In the genomic region with DNA sequence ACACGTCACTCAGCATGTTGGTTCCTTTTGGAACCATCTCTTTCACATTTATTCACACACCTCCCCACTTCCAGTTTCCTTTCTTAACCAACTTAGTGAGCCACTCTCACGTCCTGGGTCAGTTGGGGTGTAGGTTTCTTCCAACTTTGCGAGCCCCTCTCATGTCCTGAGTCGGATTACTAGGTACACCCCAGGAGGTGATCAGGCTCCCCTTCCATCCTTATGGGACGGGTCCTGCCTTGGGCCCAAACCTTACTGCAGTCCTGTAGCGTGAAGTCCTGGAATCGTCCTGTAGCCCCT, we compare ENCODE assay signal across 18 cellular contexts. TPM values are rescaled to one million over a fixed set of nuclear protein-coding genes. Genes with fewer than 3 reads are reported as not detected.
A peak's percentile ranks its signal among the peaks of the same experiment; 100 is the strongest.
DNase-seq lines count a peak whose midpoint lies in the region; ATAC-seq, FAIRE-seq and TF ChIP-seq lines count a peak whose summit lies in the region.
"Had no signal": no experiment of that assay in that cellular context is flagged by ENCODE, and none has a peak within 500 bp of the region (broad histone marks: within the 10 kb centered on the region; RNA-seq: fewer than 3 reads in every experiment).

No MANE protein-coding gene starts in this region.

- POLR2A ChIA-PET in OCI-LY7 (lab: Charles Lee) (no interaction called here), endothelial cell of umbilical vein (lab: Charles Lee) (no interaction called here)

- H3K36me3 ChIP-seq in BLaER1 (peaks cover 100% of the 10 kb centered on the region), OCI-LY7 (ENCODE audit: insufficient read depth, low read length) (peaks cover 76% of the 10 kb centered on the region), endothelial cell of umbilical vein (ENCODE audit: control insufficient read depth in 2 of 2, extremely low read depth in 1 of 2, insufficient read depth in 2 of 2, low read length in 2 of 2) (no peaks in the 10 kb centered on the region), sigmoid colon (no peaks in the 10 kb centered on the region)
- H3K36me3 ChIP-seq: ovary had no signal

- H3K9ac ChIP-seq in BLaER1, result no peak overlapping the region
- H3K9ac ChIP-seq in endothelial cell of umbilical vein (replicated peaks; ENCODE audit: extremely low read depth, insufficient read depth, low read length), result no peak overlapping the region

- H3K4me2 ChIP-seq in BLaER1 (no peak overlapping the region), OCI-LY7 (ENCODE audit: low read length) (peak overlapping the region; percentile 58; the same call in 1 of the 2 replicates), endothelial cell of umbilical vein (ENCODE audit: insufficient read depth, low read length) (no peak overlapping the region)

- H3K9me1 ChIP-seq in endothelial cell of umbilical vein (replicated peaks; ENCODE audit: control insufficient read depth, extremely low read depth, insufficient read depth, low read length), result no peaks in the 10 kb centered on the region

- no peak overlapping the region for H3K27ac ChIP-seq in BLaER1
- H3K27ac ChIP-seq in OCI-LY7 (ENCODE audit: low read depth, low read length, poor library complexity, severe bottlenecking), result peak overlapping the region; percentile 96
- H3K27ac ChIP-seq in endothelial cell of umbilical vein (ENCODE audit: insufficient read depth, low read depth, low read length), result peak overlapping the region; percentile 78
- H3K27ac ChIP-seq in sigmoid colon, result peak overlapping the region in 3 of 4 donors; percentile 55 to 75 (median 59)
- H3K27ac ChIP-seq: ovary had no signal

- BruUV-seq in OCI-LY7 (replicated peaks; lab: Mats Ljungman, UMichigan) (no TSS peak), endothelial cell of umbilical vein (replicated peaks; lab: Mats Ljungman, UMichigan) (TSS peak; percentile 59)

- dilution Hi-C loops in endothelial cell of umbilical vein (cut with MboI; ENCODE audit: extremely low pct_ligation_motif_present, low sequenced_read_pairs), result no loop called here

- DNase-seq in OCI-LY7 (ENCODE audit: low spot score) (no peak), endothelial cell of umbilical vein (ENCODE audit: low read depth, low spot score) (no peak), sigmoid colon (no peak), COLO829 (ENCODE audit: low spot score) (no peak), MV-4-11 (lab: John Stamatoyannopoulos, UW) (no peak)
- DNase-seq: activated CD4-positive, alpha-beta T cell treated with anti-CD3 and anti-CD28 coated beads, Interleukin-2, amount 50 U/mL, for 1 hour; activated naive CD8-positive, alpha-beta T cell treated with anti-CD3 and anti-CD28 coated beads for 36 hours; activated T-cell treated with anti-CD3 and anti-CD28 coated beads, Interleukin-2, amount 50 U/mL, for 24 hours; DMS153; NCI-H1092; NCI-H2171; NCI-H774; ovary; SHP77 treated with DMSO at 0.1 percent for 48 hours; T-helper 9 cell had no signal

- H3K27me3 ChIP-seq in BLaER1 (no peaks in the 10 kb centered on the region), endothelial cell of umbilical vein (ENCODE audit: control insufficient read depth in 2 of 2, insufficient read depth in 2 of 2, low read length in 2 of 2) (no peaks in the 10 kb centered on the region), sigmoid colon (no peaks in the 10 kb centered on the region)
- H3K27me3 ChIP-seq: ovary had no signal

- no peak for TF ChIP-seq EP300 in sigmoid colon (IDR thresholded peaks at IDR 0.05)

- TF ChIP-seq CTCF in OCI-LY7 (conservative IDR thresholded peaks at IDR 0.05; ENCODE audit: low read length) (no peak), endothelial cell of umbilical vein (IDR thresholded peaks at IDR 0.05; ENCODE audit: extremely low read depth in 1 of 2, insufficient read depth in 1 of 2, low read depth in 1 of 2, low read length in 2 of 2) (no peak), sigmoid colon (IDR thresholded peaks at IDR 0.05) (no peak)

- ATAC-seq in GM18498 (IDR thresholded peaks at IDR 0.05; ENCODE audit: unreplicated experiment) (no peak), GM18858 (IDR thresholded peaks at IDR 0.05; ENCODE audit: unreplicated experiment) (no peak)

- H3K9me3 ChIP-seq in BLaER1 (peaks cover 100% of the 10 kb centered on the region), OCI-LY7 (ENCODE audit: low read length) (peaks cover 44% of the 10 kb centered on the region), endothelial cell of umbilical vein (replicated peaks; ENCODE audit: control insufficient read depth, insufficient read depth, low read length) (peaks cover 12% of the 10 kb centered on the region), sigmoid colon (peaks cover 0 to 15% (median 0%) of the 10 kb centered on the region in 4 donors)
- H3K9me3 ChIP-seq: ovary had no signal

- no peak for TF ChIP-seq POLR2A in endothelial cell of umbilical vein (IDR thresholded peaks at IDR 0.05; ENCODE audit: low read depth, low read length)
- TF ChIP-seq POLR2A in sigmoid colon (IDR thresholded peaks at IDR 0.05), result no peak

- no peak for FAIRE-seq in endothelial cell of umbilical vein (lab: Jason Lieb, UNC)

- intact Hi-C loops in OCI-LY7 (cut with micrococcal nuclease; ENCODE audit: unreplicated experiment) (loop anchor here (2.0 to 10.0 kb wide), 2 partner anchors 40 to 466 kb away; no protein-coding TSS in a partner anchor), endothelial cell of umbilical vein (cut with micrococcal nuclease) (no loop called here), sigmoid colon (cut with DNase I) (loop anchor here (2.0 kb wide), 1 partner anchor 40 kb away; no protein-coding TSS in a partner anchor)

- CTCF ChIA-PET in OCI-LY7 (lab: Charles Lee; ENCODE audit: unreplicated experiment) (no interaction called here), endothelial cell of umbilical vein (lab: Charles Lee) (no interaction called here)

- 95 to 98% methylated on average over 7 of the region's 7 CpGs for WGBS in sigmoid colon, 2 donors

- peaks cover 17% of the 10 kb centered on the region; the same call in 1 of the 2 replicates for H4K20me1 ChIP-seq in BLaER1
- H4K20me1 ChIP-seq in OCI-LY7 (ENCODE audit: insufficient read depth, low read length), result no peaks in the 10 kb centered on the region
- H4K20me1 ChIP-seq in endothelial cell of umbilical vein (replicated peaks; ENCODE audit: control insufficient read depth, extremely low read depth, insufficient read depth, low read length), result no peaks in the 10 kb centered on the region

- H3K79me2 ChIP-seq in OCI-LY7 (ENCODE audit: insufficient read depth, low read depth, low read length) (peaks cover 35% of the 10 kb centered on the region), endothelial cell of umbilical vein (ENCODE audit: control insufficient read depth, insufficient read depth, low read length) (peaks cover 17% of the 10 kb centered on the region)

- H3K4me3 ChIP-seq in BLaER1, result peak overlapping the region; percentile 16; the same call in 1 of the 2 replicates
- H3K4me3 ChIP-seq in OCI-LY7 (ENCODE audit: low read depth, low read length, poor library complexity, severe bottlenecking), result peak overlapping the region; percentile 0
- H3K4me3 ChIP-seq in endothelial cell of umbilical vein (replicated peaks in 1 of 3; ENCODE audit: insufficient read depth in 1 of 3, low read depth in 1 of 3, low read length in 3 of 3), result no peak overlapping the region
- H3K4me3 ChIP-seq in sigmoid colon, result no peak overlapping the region
- H3K4me3 ChIP-seq: ovary had no signal

- H2AFZ ChIP-seq in OCI-LY7 (ENCODE audit: low read length) (no peak overlapping the region), endothelial cell of umbilical vein (ENCODE audit: low read depth, low read length) (no peak overlapping the region)

- H3K9me2 ChIP-seq in OCI-LY7 (ENCODE audit: insufficient read depth, low read length), result no peaks in the 10 kb centered on the region

- H3K4me1 ChIP-seq in BLaER1 (no peaks in the 10 kb centered on the region; the same call in 1 of the 2 replicates), OCI-LY7 (ENCODE audit: insufficient read depth, low read length, poor library complexity, severe bottlenecking) (peaks cover 33% of the 10 kb centered on the region), endothelial cell of umbilical vein (ENCODE audit: control insufficient read depth, extremely low read depth, insufficient read depth, low read length) (peaks cover 9% of the 10 kb centered on the region), sigmoid colon (peaks cover 0 to 20% (median 15%) of the 10 kb centered on the region in 4 donors)

TF ChIP-seq in endothelial cell of umbilical vein, 7 proteins besides CTCF, POLR2A, EP300 and RAD21 (continues in another document):
- TF ChIP-seq GATA2 (IDR thresholded peaks at IDR 0.05; ENCODE audit: insufficient read depth, insufficient read length, low read depth, low read length), result no peak
- TF ChIP-seq JUN (IDR thresholded peaks at IDR 0.05; ENCODE audit: borderline replicate concordance, insufficient read depth, insufficient read length, low read depth), result no peak
- no peak for TF ChIP-seq MYC (IDR thresholded peaks at IDR 0.05; ENCODE audit: low read depth, low read length)

RNA-seq across cellular contexts. Expression of gene ERV3-1, which starts 7.7 kb away (rescaled TPM):
- total RNA-seq in OCI-LY7 (2014; rRNA removed; shearing (Covaris generic)), result 24.6 and 34.4 TPM in 2 replicates
- total RNA-seq in OCI-LY7 (2022) (54.3 and 55.5 TPM in 2 replicates), endothelial cell of umbilical vein (28.4 and 44.6 TPM in 2 replicates), sigmoid colon (10 to 100 TPM in 3 of 4 donors, 1 to 10 TPM in 1; 9.6 to 19.1 (median 14.7) TPM)
- polyA plus RNA-seq in endothelial cell of umbilical vein (25.0 and 29.6 TPM in 2 replicates), sigmoid colon (1 to 10 TPM in 1 of 3 donors, under 1 TPM in 2; 0.60 to 4.9 (median 0.69) TPM)
- polyA plus RNA-seq in endothelial cell of umbilical vein (2011; cell fraction: cytosol; rRNA removed), result 7.5 and 10.2 TPM in 2 replicates
- 238 and 298 TPM in 2 replicates for polyA plus RNA-seq in endothelial cell of umbilical vein (2011; cell fraction: nucleus; rRNA removed)
- 48.8 and 56.5 TPM in 2 replicates for polyA plus RNA-seq in endothelial cell of umbilical vein (2012)
- polyA minus RNA-seq in endothelial cell of umbilical vein, result 84.5 and 88.1 TPM in 2 replicates
- 0.61 TPM for polyA minus RNA-seq in endothelial cell of umbilical vein (2011; cell fraction: cytosol; rRNA and poly(A)+ RNA removed)
- 165 and 265 TPM in 2 replicates for polyA minus RNA-seq in endothelial cell of umbilical vein (2011; cell fraction: nucleus; rRNA and poly(A)+ RNA removed)

RNA-seq across cellular contexts. Expression of gene ZNF117, which starts 8.0 kb away (rescaled TPM):
- total RNA-seq in OCI-LY7 (2014; rRNA removed; shearing (Covaris generic)), result 15.4 and 19.5 TPM in 2 replicates
- total RNA-seq in OCI-LY7 (2022) (29.2 and 32.8 TPM in 2 replicates), endothelial cell of umbilical vein (12.6 and 24.7 TPM in 2 replicates), sigmoid colon (10 to 100 TPM in 2 of 4 donors, 1 to 10 TPM in 2; 7.3 to 19.1 (median 9.2) TPM)
- polyA plus RNA-seq in endothelial cell of umbilical vein (4.5 and 5.9 TPM in 2 replicates), sigmoid colon (1 to 10 TPM in 2 of 3 donors, under 1 TPM in 1; 0.69 to 2.2 (median 1.2) TPM)
- 1.4 and 2.7 TPM in 2 replicates for polyA plus RNA-seq in endothelial cell of umbilical vein (2011; cell fraction: cytosol; rRNA removed)
- polyA plus RNA-seq in endothelial cell of umbilical vein (2011; cell fraction: nucleus; rRNA removed), result 110 and 148 TPM in 2 replicates
- 24.8 and 28.9 TPM in 2 replicates for polyA plus RNA-seq in endothelial cell of umbilical vein (2012)
- 10.0 and 10.3 TPM in 2 replicates for polyA minus RNA-seq in endothelial cell of umbilical vein
- not detected for polyA minus RNA-seq in endothelial cell of umbilical vein (2011; cell fraction: cytosol; rRNA and poly(A)+ RNA removed)
- polyA minus RNA-seq in endothelial cell of umbilical vein (2011; cell fraction: nucleus; rRNA and poly(A)+ RNA removed), result 34.3 and 64.4 TPM in 2 replicates

Comparison
In these comparisons a context has a peak if more than half of its experiments do, and no peak if none do; other contexts are left out.
1. H3K4me3 ChIP-seq: peak in BLaER1 (single experiment) and OCI-LY7 (single experiment); none in endothelial cell of umbilical vein (0 of 3) and sigmoid colon (0 of 4).